Comparison of ENCODE assay signal across 17 cellular contexts in genomic region chr14:29576997-29577396, GRCh38.
DNase-seq lines count a peak whose midpoint lies in the region; ATAC-seq and TF ChIP-seq lines count a peak whose summit lies in the region.
"Had no signal": no experiment of that assay in that cellular context is flagged by ENCODE, and none has a peak within 500 bp of the region (broad histone marks: within the 10 kb centered on the region; RNA-seq: fewer than 3 reads in every experiment).

No MANE protein-coding gene starts in this region.

- H3K14ac ChIP-seq in IMR-90 (replicated peaks; ENCODE audit: low read depth, low read length): no peak overlapping the region

- H3K18ac ChIP-seq in IMR-90 (ENCODE audit: low read depth, low read length): no peak overlapping the region

- TSS peak; percentile 62 for BruUV-seq in IMR-90 (replicated peaks; lab: Mats Ljungman, UMichigan)

- H2AFZ ChIP-seq in IMR-90 (replicated peaks; ENCODE audit: low read length, poor library complexity): no peak overlapping the region
- H2AFZ ChIP-seq: GM23338 had no signal

- no peak overlapping the region for H3K56ac ChIP-seq in IMR-90 (ENCODE audit: extremely low read depth, insufficient read depth, low read length)

- H3K27ac ChIP-seq in IMR-90 (ENCODE audit: insufficient read depth, low read length): no peak overlapping the region
- H3K27ac ChIP-seq: C4-2B, KMS-11 had no signal

- no peak for TF ChIP-seq POLR2A in IMR-90 (IDR thresholded peaks at IDR 0.05; ENCODE audit: low read depth, low read length)

- H4K5ac ChIP-seq in IMR-90 (ENCODE audit: low read depth, low read length): no peak overlapping the region

- TF ChIP-seq RAD21 in IMR-90 (IDR thresholded peaks at IDR 0.05; ENCODE audit: low read length): no peak

- TF ChIP-seq CTCF in GM10248 (IDR thresholded peaks at IDR 0.05; ENCODE audit: control extremely low read depth, extremely low read depth, low read depth, missing control alignments) (no peak), IMR-90 (conservative IDR thresholded peaks at IDR 0.05; ENCODE audit: low read depth, low read length) (no peak), astrocyte of the spinal cord (IDR thresholded peaks at IDR 0.05; ENCODE audit: low read depth, low read length) (no peak)

- no peak overlapping the region for H3K4ac ChIP-seq in IMR-90 (ENCODE audit: low read depth, low read length)

- H3K79me1 ChIP-seq in IMR-90 (ENCODE audit: low read depth in 1 of 2, low read length in 2 of 2): no peaks in the 10 kb centered on the region

- H2AK5ac ChIP-seq in IMR-90 (ENCODE audit: low read depth, low read length): no peak overlapping the region

- H2AK9ac ChIP-seq in IMR-90 (replicated peaks; ENCODE audit: low read depth, low read length, poor library complexity): no peak overlapping the region

- intact Hi-C loops in IMR-90 (cut with micrococcal nuclease): no loop called here

- no peaks in the 10 kb centered on the region for H3K9me1 ChIP-seq in IMR-90 (ENCODE audit: insufficient read depth, low read length)

- ATAC-seq in IMR-90 (ENCODE audit: low read depth) (peak; percentile 44; the same call in 1 of the 2 replicates), HG02763 (IDR thresholded peaks at IDR 0.05; ENCODE audit: unreplicated experiment) (no peak), GM19463 (IDR thresholded peaks at IDR 0.05; ENCODE audit: unreplicated experiment) (no peak)
- ATAC-seq: GM23338 had no signal

- H3K4me1 ChIP-seq in IMR-90 (ENCODE audit: control insufficient read depth, insufficient read depth, low read length): peaks cover 3% of the 10 kb centered on the region; the same call in 1 of the 2 replicates
- H3K4me1 ChIP-seq: Caco-2 had no signal

- no peak overlapping the region for H4K91ac ChIP-seq in IMR-90 (ENCODE audit: insufficient read depth, low read depth, low read length)

- H3K9me3 ChIP-seq in IMR-90 (ENCODE audit: control insufficient read depth, insufficient read depth, low read length): no peaks in the 10 kb centered on the region
- H3K9me3 ChIP-seq: Caco-2 had no signal

- in situ Hi-C loops in IMR-90 (cut with MboI; ENCODE audit: low sequenced_read_pairs): no loop called here
- in situ Hi-C loops in astrocyte of the spinal cord (cut with HindIII; ENCODE audit: low sequenced_read_pairs): no loop called here

- no peak overlapping the region for H3K23ac ChIP-seq in IMR-90 (ENCODE audit: low read depth, low read length)

- H4K20me1 ChIP-seq in IMR-90 (ENCODE audit: insufficient read depth, low read length): no peaks in the 10 kb centered on the region

- H3K4me3 ChIP-seq in IMR-90 (ENCODE audit: insufficient read depth, low read depth, low read length) (no peak overlapping the region), astrocyte of the spinal cord (ENCODE audit: low read depth, low read length) (no peak overlapping the region)
- H3K4me3 ChIP-seq: GM23338 had no signal

- no peak overlapping the region for H2BK20ac ChIP-seq in IMR-90 (ENCODE audit: low read depth, low read length)

- H2BK120ac ChIP-seq in IMR-90 (ENCODE audit: low read depth, low read length): no peak overlapping the region

- H3K9ac ChIP-seq in IMR-90 (ENCODE audit: low read depth, low read length): no peak overlapping the region
- H3K9ac ChIP-seq: KMS-11 had no signal

- no peaks in the 10 kb centered on the region for H3K27me3 ChIP-seq in IMR-90 (ENCODE audit: control insufficient read depth, insufficient read depth, low read length)

- dilution Hi-C loops in IMR-90 (cut with HindIII; ENCODE audit: low sequenced_read_pairs, unreplicated experiment): no loop called here

- POLR2A ChIA-PET in GM10248 (lab: Yijun Ruan, JAX): no interaction called here
- POLR2A ChIA-PET in IMR-90 (lab: Charles Lee; ENCODE audit: unreplicated experiment): interaction anchor here (0.6 kb wide), 1 partner anchor 132 kb away, joined by 3 read pairs; no protein-coding TSS in a partner anchor

- no CpG with 5 or more reads among the region's 5 CpGs for WGBS in IMR-90 (ENCODE audit: extremely low coverage in 2 of 2, insufficient read length in 1 of 2), 2 experiments

- no peak overlapping the region for H2BK15ac ChIP-seq in IMR-90 (ENCODE audit: low read depth, low read length)

- H3K4me2 ChIP-seq in IMR-90 (ENCODE audit: low read depth, low read length): 0 out of 2 replicates have a peak overlapping the region, but pooled peaks have one; percentile 10
- H3K4me2 ChIP-seq: GM23338, KMS-11 had no signal

- DNase-seq in GM10248 (ENCODE audit: extremely low spot score) (peak; percentile 8), IMR-90 (peak; percentile 42), astrocyte of the spinal cord (ENCODE audit: low read depth, low spot score) (peak; percentile 14), fibroblast of the conjunctiva (ENCODE audit: low read depth) (peak; percentile 17), DMS153 (lab: John Stamatoyannopoulos, UW) (no peak), iPS-NIHi11 (ENCODE audit: low spot score) (no peak)
- DNase-seq: ACHN; Caco-2; CD4-positive, alpha-beta T cell; DMS79; GDM1; HCEC 1CT had no signal

- peaks cover 2% of the 10 kb centered on the region; the same call in 1 of the 2 replicates for H3K36me3 ChIP-seq in IMR-90 (ENCODE audit: control insufficient read depth, insufficient read depth, low read length)

- no peak overlapping the region for H4K8ac ChIP-seq in IMR-90 (ENCODE audit: low read depth in 2 of 2, low read length in 2 of 2)

- no peak overlapping the region for H2BK5ac ChIP-seq in IMR-90 (ENCODE audit: low read depth, low read length, poor library complexity, severe bottlenecking)

- CTCF ChIA-PET in GM10248 (lab: Yijun Ruan, JAX): interaction anchor here (1.2 kb wide), 1 partner anchor 409 kb away, joined by 3 read pairs; no protein-coding TSS in a partner anchor
- CTCF ChIA-PET in IMR-90 (lab: Yijun Ruan, JAX): no interaction called here

TF ChIP-seq in IMR-90, 13 proteins besides CTCF, POLR2A, EP300 and RAD21:
- no peak for TF ChIP-seq SMC3 (IDR thresholded peaks at IDR 0.05; ENCODE audit: low read depth, low read length)
- no peak for TF ChIP-seq FOS (IDR thresholded peaks at IDR 0.05; ENCODE audit: low read depth, low read length)
- no peak for TF ChIP-seq MAFK (IDR thresholded peaks at IDR 0.05; ENCODE audit: low read depth, low read length)
- no peak for TF ChIP-seq RFX5 (IDR thresholded peaks at IDR 0.05; ENCODE audit: low read depth, low read length)
- no peak for TF ChIP-seq RCOR1 (IDR thresholded peaks at IDR 0.05; ENCODE audit: insufficient replicate concordance, low read length)
- no peak for TF ChIP-seq ELK1 (IDR thresholded peaks at IDR 0.05; ENCODE audit: borderline replicate concordance, low read depth, low read length)
- no peak for TF ChIP-seq NFE2L2 (IDR thresholded peaks at IDR 0.05; ENCODE audit: low read depth, low read length)
- TF ChIP-seq CHD1 (IDR thresholded peaks at IDR 0.05; ENCODE audit: low read depth, low read length): no peak
- TF ChIP-seq MXI1 (IDR thresholded peaks at IDR 0.05; ENCODE audit: borderline replicate concordance, low read depth, low read length): no peak
- TF ChIP-seq BHLHE40 (IDR thresholded peaks at IDR 0.05; ENCODE audit: low read depth, low read length): no peak
- no peak for TF ChIP-seq CEBPB (IDR thresholded peaks at IDR 0.05; ENCODE audit: low read depth, low read length)
- no peak for TF ChIP-seq USF2 (IDR thresholded peaks at IDR 0.05; ENCODE audit: low read depth, low read length)

Comparison
In these comparisons a context has a peak if more than half of its experiments do, and no peak if none do; other contexts are left out.
1. DNase-seq: peak in GM10248 (single experiment), IMR-90 (single experiment), astrocyte of the spinal cord (single experiment) and fibroblast of the conjunctiva (single experiment); none in DMS153 (single experiment) and iPS-NIHi11 (single experiment).